Comparison of ENCODE assay signal across 17 cellular contexts in genomic region chr10:124282326-124282725, GRCh38.
DNase-seq lines count a peak whose midpoint lies in the region; ATAC-seq and TF ChIP-seq lines count a peak whose summit lies in the region.
"Had no signal": no experiment of that assay in that cellular context is flagged by ENCODE, and none has a peak within 500 bp of the region (broad histone marks: within the 10 kb centered on the region; RNA-seq: fewer than 3 reads in every experiment).

No MANE protein-coding gene starts in this region.

- ATAC-seq in aorta (ENCODE audit: low FRiP score): no peak
- ATAC-seq: GM12878, GM23338, HCT116 had no signal

- H3K27ac Mint-ChIP-seq in CD14-positive monocyte: no peak overlapping the region
- no peak overlapping the region for H3K27ac Mint-ChIP-seq in chondrocyte (ENCODE audit: unreplicated experiment)
- H3K27ac Mint-ChIP-seq: B cell; CD4-positive, CD25-positive, alpha-beta regulatory T cell; GM23338; HFFc6 had no signal

- peak; percentile 10 for DNase-seq in CD14-positive monocyte (ENCODE audit: low spot score)
- peak; percentile 43 for DNase-seq in chondrocyte (ENCODE audit: low spot score)
- peak; percentile 55 for DNase-seq in osteoblast (ENCODE audit: insufficient read length, low spot score, missing footprints)
- peak; percentile 25 for DNase-seq in aorta
- no peak for DNase-seq in COLO668 (lab: John Stamatoyannopoulos, UW; ENCODE audit: unreplicated experiment)
- DNase-seq in EL: no peak
- DNase-seq: Calu3; CD4-positive, CD25-positive, alpha-beta regulatory T cell; DMS79 treated with DMSO at 0.1 percent for 48 hours; H7; HFFc6 had no signal

- no peaks in the 10 kb centered on the region for H4K20me1 ChIP-seq in osteoblast (ENCODE audit: insufficient read depth, low read length)
- H4K20me1 ChIP-seq: BLaER1 treated with 17β-estradiol and CSF1 and Interleukin-3, amounts not matched to agents 10 nM and 100 nM had no signal

- no peaks in the 10 kb centered on the region for H3K79me2 ChIP-seq in osteoblast (ENCODE audit: insufficient read depth, low read length)

- H3K4me1 ChIP-seq in osteoblast (ENCODE audit: insufficient read depth, low read length): no peaks in the 10 kb centered on the region
- no peaks in the 10 kb centered on the region for H3K4me1 ChIP-seq in aorta (ENCODE audit: control insufficient read depth in 1 of 2, insufficient read depth in 2 of 2, low read length in 2 of 2)

- H3K4me3 ChIP-seq in osteoblast (ENCODE audit: insufficient read depth, low read length) (no peak overlapping the region), aorta (ENCODE audit: low read length in 2 of 2) (no peak overlapping the region)
- H3K4me3 ChIP-seq: BLaER1 treated with 17β-estradiol and CSF1 and Interleukin-3, amounts not matched to agents 10 nM and 100 nM; GM12878; GM23338 had no signal

- 97 to 98% methylated on average over 11 of the region's 11 CpGs for WGBS in aorta, 2 donors

- intact Hi-C loops in CD14-positive monocyte (cut with micrococcal nuclease): no loop called here
- intact Hi-C loops in aorta (cut with DNase I): no loop called here

- H3K9me3 ChIP-seq in osteoblast (ENCODE audit: low read depth, low read length) (no peaks in the 10 kb centered on the region), aorta (ENCODE audit: control insufficient read depth, low read length) (peaks cover 1% of the 10 kb centered on the region)

- H2AFZ ChIP-seq in osteoblast (ENCODE audit: low read length): no peak overlapping the region
- H2AFZ ChIP-seq: GM23338 had no signal

- H3K27ac ChIP-seq in osteoblast (ENCODE audit: low read depth, low read length) (no peak overlapping the region), aorta (ENCODE audit: low read depth in 1 of 2, low read length in 2 of 2) (no peak overlapping the region)
- H3K27ac ChIP-seq: HL-60 had no signal

- H3K27me3 Mint-ChIP-seq in CD14-positive monocyte (ENCODE audit: low read depth in 3 of 3): peaks cover 0 to 3% (median 2%) of the 10 kb centered on the region in 3 donors
- peaks cover 2% of the 10 kb centered on the region for H3K27me3 Mint-ChIP-seq in chondrocyte (ENCODE audit: low read depth)
- H3K27me3 Mint-ChIP-seq: B cell; CD4-positive, CD25-positive, alpha-beta regulatory T cell had no signal

- H3K27me3 ChIP-seq in osteoblast (ENCODE audit: insufficient read depth, low read length) (no peaks in the 10 kb centered on the region), aorta (ENCODE audit: control insufficient read depth in 1 of 2, insufficient read depth in 2 of 2, low read length in 1 of 2) (no peaks in the 10 kb centered on the region)
- H3K27me3 ChIP-seq: BLaER1 treated with 17β-estradiol and CSF1 and Interleukin-3, amounts not matched to agents 10 nM and 100 nM had no signal

- H3K36me3 Mint-ChIP-seq in CD14-positive monocyte (peaks cover 1 to 8% of the 10 kb centered on the region in 2 donors), chondrocyte (ENCODE audit: low read depth) (no peaks in the 10 kb centered on the region)
- H3K36me3 Mint-ChIP-seq: CD4-positive, CD25-positive, alpha-beta regulatory T cell had no signal

- H3K4me3 Mint-ChIP-seq in CD14-positive monocyte (no peak overlapping the region), chondrocyte (ENCODE audit: unreplicated experiment) (no peak overlapping the region)
- H3K4me3 Mint-ChIP-seq: B cell; CD4-positive, CD25-positive, alpha-beta regulatory T cell; GM23338; HFFc6 had no signal

- H3K36me3 ChIP-seq in osteoblast (ENCODE audit: insufficient read depth, low read length): no peaks in the 10 kb centered on the region
- H3K36me3 ChIP-seq in aorta (ENCODE audit: control insufficient read depth in 1 of 2, insufficient read depth in 2 of 2, low read length in 1 of 2): no peaks in the 10 kb centered on the region
- H3K36me3 ChIP-seq: BLaER1 treated with 17β-estradiol and CSF1 and Interleukin-3, amounts not matched to agents 10 nM and 100 nM had no signal

- H3K4me2 ChIP-seq in osteoblast (ENCODE audit: insufficient read depth, low read length): no peak overlapping the region
- H3K4me2 ChIP-seq: GM23338 had no signal

- H3K4me1 Mint-ChIP-seq in CD14-positive monocyte (peaks cover 54% of the 10 kb centered on the region), chondrocyte (ENCODE audit: low read depth) (peaks cover 8% of the 10 kb centered on the region)
- H3K4me1 Mint-ChIP-seq: CD4-positive, CD25-positive, alpha-beta regulatory T cell; GM23338 had no signal

- peaks cover 0 to 6% (median 3%) of the 10 kb centered on the region in 7 donors for H3K9me3 Mint-ChIP-seq in CD14-positive monocyte
- peaks cover 10% of the 10 kb centered on the region for H3K9me3 Mint-ChIP-seq in chondrocyte (ENCODE audit: low read depth)
- H3K9me3 Mint-ChIP-seq: CD4-positive, CD25-positive, alpha-beta regulatory T cell had no signal

- no peak for TF ChIP-seq CTCF in CD14-positive monocyte (IDR thresholded peaks at IDR 0.05)
- TF ChIP-seq CTCF in chondrocyte (IDR thresholded peaks at IDR 0.05): no peak
- no peak for TF ChIP-seq CTCF in osteoblast (IDR thresholded peaks at IDR 0.05; ENCODE audit: extremely low read depth, low read depth, low read length)

Comparison
In these comparisons a context has a peak if more than half of its experiments do, and no peak if none do; other contexts are left out.
1. DNase-seq: peak in CD14-positive monocyte (single experiment), chondrocyte (single experiment), osteoblast (single experiment) and aorta (2 of 2); none in COLO668 (single experiment) and EL (single experiment).